In genomic region chr2:107128381-107128780, GRCh38 we compare ENCODE assay signal across 5 cellular contexts.
"Had no signal": no experiment of that assay in that cellular context is flagged by ENCODE, and none has a peak within 500 bp of the region (broad histone marks: within the 10 kb centered on the region; RNA-seq: fewer than 3 reads in every experiment).

No MANE protein-coding gene starts in this region.

- H3K4me3 ChIP-seq: K562 had no signal

- DNase-seq: IMR-90, KBM-7, KG1 had no signal

- H3K27ac ChIP-seq: HL-60 had no signal
